Comparison of ENCODE assay signal across 1 cellular context in the genomic region with DNA sequence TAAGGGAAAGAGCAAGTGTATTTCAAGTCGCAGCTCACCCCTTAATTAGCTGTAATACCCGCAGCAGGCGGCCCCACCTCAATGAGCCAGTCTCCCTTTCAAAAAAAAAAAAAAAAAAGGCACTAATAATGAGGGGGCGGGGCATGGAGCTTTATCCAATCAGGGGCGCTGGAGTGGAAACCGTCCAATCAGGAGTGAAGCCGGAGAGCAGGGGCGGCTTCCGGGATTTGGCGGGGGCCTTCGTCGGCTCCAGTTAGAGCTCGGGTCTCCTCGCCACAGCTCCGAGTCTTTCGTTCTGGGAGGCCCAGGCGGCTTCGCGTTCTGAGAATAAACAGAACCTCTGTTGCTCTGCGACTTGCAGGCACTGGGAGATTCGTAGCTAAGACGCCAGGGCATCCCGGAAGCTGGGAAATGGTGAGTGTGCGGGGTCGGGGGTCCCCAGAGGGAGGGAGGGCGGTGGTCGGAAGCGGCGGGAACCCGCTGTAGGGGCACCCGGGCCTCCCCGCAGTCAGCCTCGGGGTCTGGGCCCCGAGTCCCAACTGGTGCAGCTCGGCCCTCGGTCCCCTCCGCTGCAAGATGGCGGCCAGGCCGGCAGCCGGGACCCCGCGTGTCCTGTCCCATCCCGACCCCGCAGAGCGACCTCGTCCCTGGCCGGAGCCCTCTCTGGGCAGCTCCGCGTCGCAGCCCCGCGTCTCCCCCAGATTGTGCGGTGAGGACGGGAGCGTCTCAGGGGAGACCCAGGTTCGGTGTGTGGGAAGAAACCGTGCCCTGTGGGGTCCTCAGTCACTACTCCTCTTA.
TF ChIP-seq lines count a peak whose summit lies in the region.

Gene ZNF267, plus strand, starts transcription at position 252 of the 798 bp plus-strand sequence. Its CDS starts 160 bp downstream, at position 412.

TF ChIP-seq in Ishikawa, 13 proteins besides CTCF, POLR2A, EP300 and RAD21 (continued from another document):
- no peak for TF ChIP-seq REST (IDR thresholded peaks at IDR 0.05; ENCODE audit: low read depth)
- TF ChIP-seq FOXM1 (IDR thresholded peaks at IDR 0.05; ENCODE audit: borderline replicate concordance, low read depth) = no peak
- no peak for TF ChIP-seq NFIC (IDR thresholded peaks at IDR 0.05)
- peak; percentile 86 for TF ChIP-seq TAF1 (IDR thresholded peaks at IDR 0.05; ENCODE audit: low read depth)
- TF ChIP-seq ZBTB7A (IDR thresholded peaks at IDR 0.05; ENCODE audit: low read depth) = peak; percentile 22; the same call in 1 of the 2 replicates
